In the genomic region with DNA sequence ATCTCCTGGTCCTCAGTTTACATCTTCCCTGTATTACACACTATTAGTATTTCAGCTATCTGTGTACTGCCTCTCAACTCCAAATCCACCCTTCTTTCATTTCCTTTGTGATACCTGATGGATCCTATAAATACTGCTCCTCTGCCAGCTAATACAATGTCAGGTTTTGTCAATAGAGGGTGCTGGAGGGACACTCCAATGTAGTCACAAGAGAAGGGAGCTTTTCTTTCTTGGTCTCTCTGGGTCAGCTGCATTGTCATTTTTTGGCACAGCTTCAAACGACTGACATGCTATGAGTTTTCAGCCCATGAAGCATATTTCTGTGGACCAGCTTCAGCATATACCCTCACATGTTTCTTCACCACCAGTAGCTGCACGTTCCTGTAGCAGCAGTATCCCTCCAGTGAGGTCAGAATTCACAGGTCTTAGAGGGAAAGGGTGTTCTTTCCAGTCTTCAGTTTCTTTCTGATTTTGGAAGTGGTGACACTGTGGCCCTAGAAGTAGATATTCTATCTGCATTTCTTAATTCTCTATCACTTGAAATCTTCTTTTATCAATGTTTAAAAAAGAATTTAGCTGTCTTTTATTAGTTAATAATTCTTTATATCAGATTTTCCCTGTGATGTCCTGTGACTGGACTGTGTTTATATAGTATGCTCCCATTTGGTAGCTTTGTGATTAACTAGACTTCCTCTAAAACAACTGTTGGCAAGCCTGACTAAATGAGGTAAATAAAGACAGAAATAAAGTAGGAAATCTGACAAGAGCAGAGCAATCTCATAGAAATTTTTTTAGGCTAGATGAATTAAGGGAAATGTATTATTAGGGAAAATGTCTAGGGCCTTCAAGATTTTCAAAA, we compare ENCODE assay signal across 2 cellular contexts.
TF ChIP-seq lines count a peak whose summit lies in the region.

No MANE protein-coding gene starts in this region.

TF ChIP-seq in WTC11, 78 proteins besides CTCF, POLR2A, EP300 and RAD21 (continued from another document):
- TF ChIP-seq, protein P1, sequence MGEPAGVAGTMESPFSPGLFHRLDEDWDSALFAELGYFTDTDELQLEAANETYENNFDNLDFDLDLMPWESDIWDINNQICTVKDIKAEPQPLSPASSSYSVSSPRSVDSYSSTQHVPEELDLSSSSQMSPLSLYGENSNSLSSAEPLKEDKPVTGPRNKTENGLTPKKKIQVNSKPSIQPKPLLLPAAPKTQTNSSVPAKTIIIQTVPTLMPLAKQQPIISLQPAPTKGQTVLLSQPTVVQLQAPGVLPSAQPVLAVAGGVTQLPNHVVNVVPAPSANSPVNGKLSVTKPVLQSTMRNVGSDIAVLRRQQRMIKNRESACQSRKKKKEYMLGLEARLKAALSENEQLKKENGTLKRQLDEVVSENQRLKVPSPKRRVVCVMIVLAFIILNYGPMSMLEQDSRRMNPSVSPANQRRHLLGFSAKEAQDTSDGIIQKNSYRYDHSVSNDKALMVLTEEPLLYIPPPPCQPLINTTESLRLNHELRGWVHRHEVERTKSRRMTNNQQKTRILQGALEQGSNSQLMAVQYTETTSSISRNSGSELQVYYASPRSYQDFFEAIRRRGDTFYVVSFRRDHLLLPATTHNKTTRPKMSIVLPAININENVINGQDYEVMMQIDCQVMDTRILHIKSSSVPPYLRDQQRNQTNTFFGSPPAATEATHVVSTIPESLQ (CRISPR knock-in tag; IDR thresholded peaks at IDR 0.05) = no peak
- TF ChIP-seq, protein P2, sequence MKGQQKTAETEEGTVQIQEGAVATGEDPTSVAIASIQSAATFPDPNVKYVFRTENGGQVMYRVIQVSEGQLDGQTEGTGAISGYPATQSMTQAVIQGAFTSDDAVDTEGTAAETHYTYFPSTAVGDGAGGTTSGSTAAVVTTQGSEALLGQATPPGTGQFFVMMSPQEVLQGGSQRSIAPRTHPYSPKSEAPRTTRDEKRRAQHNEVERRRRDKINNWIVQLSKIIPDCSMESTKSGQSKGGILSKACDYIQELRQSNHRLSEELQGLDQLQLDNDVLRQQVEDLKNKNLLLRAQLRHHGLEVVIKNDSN (CRISPR knock-in tag; IDR thresholded peaks at IDR 0.05) = no peak
- no peak for TF ChIP-seq GABPB1 (CRISPR knock-in tag; IDR thresholded peaks at IDR 0.05)
- TF ChIP-seq IRF2 (CRISPR knock-in tag; IDR thresholded peaks at IDR 0.05; ENCODE audit: borderline replicate concordance, low read depth) = no peak

TF ChIP-seq in liver, 16 proteins besides CTCF, POLR2A, EP300 and RAD21 (continued from another document):
- TF ChIP-seq HNF4A (conservative IDR thresholded peaks at IDR 0.05) = no peak
TF ChIP-seq in liver: peak in this region for 1.
